ENCODE assay signal across 9 cellular contexts in the genomic region with DNA sequence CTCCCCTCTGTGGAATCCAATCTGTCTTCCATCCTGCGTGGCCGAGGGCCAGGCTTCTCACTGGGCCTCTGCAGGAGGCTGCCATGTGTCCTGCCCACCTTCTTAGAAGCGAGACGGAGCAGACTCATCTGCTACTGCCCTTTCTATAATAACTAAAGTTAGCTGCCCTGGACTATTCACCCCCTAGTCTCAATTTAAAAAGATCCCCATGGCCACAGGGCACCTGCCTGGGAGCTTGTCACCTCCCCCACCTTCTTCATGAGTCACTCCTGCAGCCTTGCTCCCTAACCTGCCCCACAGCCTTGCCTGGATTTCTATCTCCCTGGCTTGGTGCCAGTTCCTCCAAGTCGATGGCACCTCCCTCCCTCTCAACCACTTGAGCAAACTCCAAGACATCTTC. TPM values are rescaled to one million over a fixed set of nuclear protein-coding genes. Genes with fewer than 3 reads are reported as not detected.
DNase-seq lines count a peak whose midpoint lies in the region; ATAC-seq, FAIRE-seq and TF ChIP-seq lines count a peak whose summit lies in the region.
"Not testable (repeated sequence)": the region's sequence is repeated elsewhere in the genome, so short reads cannot be mapped to it uniquely, and the experiment has no call there.
"Had no signal": no experiment of that assay in that cellular context is flagged by ENCODE, and none has a peak within 500 bp of the region (broad histone marks: within the 10 kb centered on the region; RNA-seq: fewer than 3 reads in every experiment).

No MANE protein-coding gene starts in this region.

- H3K4me3 Mint-ChIP-seq in Calu3 (ENCODE audit: low read depth, unreplicated experiment) = peak overlapping the region; percentile 31
- H3K4me3 Mint-ChIP-seq in activated naive CD4-positive, alpha-beta T cell treated with anti-CD3 and anti-CD28 coated beads, Interleukin-2, amount 10 ng/mL, durations not matched to agents 7 days and 5 days; osteocyte (ENCODE audit: unreplicated experiment): not testable (repeated sequence)

- H3K36me3 ChIP-seq in bronchial epithelial cell (ENCODE audit: control insufficient read depth, insufficient read depth, low read length); HepG2 (replicated peaks in 1 of 2; ENCODE audit: control insufficient read depth in 1 of 2, insufficient read depth in 2 of 2, low read length in 2 of 2); thyroid gland: not testable (repeated sequence)

- not testable (repeated sequence) for TF ChIP-seq CTCF in Calu3 (IDR thresholded peaks at IDR 0.05; ENCODE audit: unreplicated experiment); LNCaP clone FGC (IDR thresholded peaks at IDR 0.05; ENCODE audit: control insufficient read depth, extremely low read depth, insufficient read depth); bronchial epithelial cell (IDR thresholded peaks at IDR 0.05; ENCODE audit: insufficient read depth, low read length, severe bottlenecking); fibroblast of the aortic adventitia (IDR thresholded peaks at IDR 0.05; ENCODE audit: insufficient read depth, low read length); HepG2 (CRISPR knock-in tag; IDR thresholded peaks at IDR 0.05); osteocyte (IDR thresholded peaks at IDR 0.05); thyroid gland (IDR thresholded peaks at IDR 0.05)

- not testable (repeated sequence) for H3K27ac ChIP-seq in HepG2 (ENCODE audit: extremely low read length, insufficient read depth, low read length)
- peak overlapping the region in 2 of 3 donors; percentile 41 to 55 for H3K27ac ChIP-seq in thyroid gland

- H3K4me2 ChIP-seq in HepG2 (ENCODE audit: low read depth, low read length) = not testable (repeated sequence)

- H3K27me3 Mint-ChIP-seq in Calu3 (ENCODE audit: unreplicated experiment); activated naive CD4-positive, alpha-beta T cell treated with anti-CD3 and anti-CD28 coated beads, Interleukin-2, amount 10 ng/mL, durations not matched to agents 7 days and 5 days; osteocyte (ENCODE audit: unreplicated experiment): not testable (repeated sequence)

- H3K27me3 ChIP-seq in bronchial epithelial cell (ENCODE audit: control insufficient read depth, insufficient read depth, low read length); HepG2 (ENCODE audit: control insufficient read depth in 1 of 2, insufficient read depth in 2 of 2, low read length in 2 of 2); thyroid gland: not testable (repeated sequence)

- H3K36me3 Mint-ChIP-seq in Calu3 (ENCODE audit: insufficient read depth, unreplicated experiment); activated naive CD4-positive, alpha-beta T cell treated with anti-CD3 and anti-CD28 coated beads, Interleukin-2, amount 10 ng/mL, durations not matched to agents 7 days and 5 days; osteocyte (ENCODE audit: unreplicated experiment): not testable (repeated sequence)

- not testable (repeated sequence) for H3K79me2 ChIP-seq in HepG2 (ENCODE audit: insufficient read depth, low read length)

- H3K4me3 ChIP-seq in LNCaP clone FGC (ENCODE audit: low read depth, low read length); bronchial epithelial cell (ENCODE audit: low read depth, low read length); fibroblast of the aortic adventitia (ENCODE audit: low read depth, low read length); HepG2 (replicated peaks in 1 of 3; ENCODE audit: insufficient read depth in 1 of 3, low read depth in 2 of 3, low read length in 3 of 3); thyroid gland (replicated peaks in 1 of 3): not testable (repeated sequence)

- peak overlapping the region; percentile 64 for H3K27ac Mint-ChIP-seq in Calu3 (ENCODE audit: unreplicated experiment)
- peak overlapping the region; percentile 58 for H3K27ac Mint-ChIP-seq in activated naive CD4-positive, alpha-beta T cell treated with anti-CD3 and anti-CD28 coated beads, Interleukin-2, amount 10 ng/mL, durations not matched to agents 7 days and 5 days
- H3K27ac Mint-ChIP-seq in osteocyte (ENCODE audit: unreplicated experiment) = not testable (repeated sequence)

- TF ChIP-seq EP300 in HepG2 (IDR thresholded peaks at IDR 0.05; ENCODE audit: low read depth in 2 of 2, low read length in 2 of 2); HepG2 (CRISPR knock-in tag; IDR thresholded peaks at IDR 0.05; ENCODE audit: borderline replicate concordance): not testable (repeated sequence)

- H3K4me1 Mint-ChIP-seq in Calu3 (ENCODE audit: low read depth, unreplicated experiment); activated naive CD4-positive, alpha-beta T cell treated with anti-CD3 and anti-CD28 coated beads, Interleukin-2, amount 10 ng/mL, durations not matched to agents 7 days and 5 days; osteocyte (ENCODE audit: unreplicated experiment): not testable (repeated sequence)

- WGBS in HepG2 (ENCODE audit: low lambda C conversion rate) = 88% methylated on average over 5 of the region's 5 CpGs
- WGBS in thyroid gland, 2 donors = 48 to 55% methylated on average over 2 to 5 of the region's 5 CpGs

- not testable (repeated sequence) for TF ChIP-seq RAD21 in HepG2 (CRISPR knock-in tag; IDR thresholded peaks at IDR 0.05)

- not testable (repeated sequence) for TF ChIP-seq POLR2A in HepG2 (IDR thresholded peaks at IDR 0.05; ENCODE audit: insufficient read depth in 1 of 2, low read depth in 2 of 2, low read length in 2 of 2); thyroid gland (IDR thresholded peaks at IDR 0.05)

- POLR2A ChIA-PET in HepG2 (lab: Yijun Ruan, JAX) = not testable (repeated sequence)

- CTCF ChIA-PET in Calu3 (lab: Charles Lee); activated naive CD4-positive, alpha-beta T cell treated with anti-CD3 and anti-CD28 coated beads, Interleukin-2, amount 10 ng/mL, durations not matched to agents 7 days and 5 days (lab: Charles Lee); HepG2 (lab: Yijun Ruan, JAX; ENCODE audit: low intra/inter-chr PET ratio, low total read pairs): not testable (repeated sequence)

- H4K20me1 ChIP-seq in HepG2 (ENCODE audit: insufficient read depth, low read length) = not testable (repeated sequence)

- not testable (repeated sequence) for ATAC-seq in HepG2

- peak; percentile 77 for DNase-seq in Calu3
- DNase-seq in LNCaP clone FGC (ENCODE audit: low read depth) = peak; percentile 50
- not testable (repeated sequence) for DNase-seq in activated naive CD4-positive, alpha-beta T cell treated with anti-CD3 and anti-CD28 coated beads, Interleukin-2, amount 10 ng/mL, durations not matched to agents 7 days and 5 days; HepG2 (ENCODE audit: low spot score)
- DNase-seq in bronchial epithelial cell (ENCODE audit: low read depth) = peak; percentile 77
- DNase-seq in fibroblast of the aortic adventitia (ENCODE audit: low read depth) = peak; percentile 15
- DNase-seq in osteocyte (ENCODE audit: extremely low spot score, unreplicated experiment) = peak; percentile 76
- DNase-seq in thyroid gland = peak; percentile 66 to 77

- in situ Hi-C loops in HepG2 (cut with HindIII; ENCODE audit: extremely low pct_ligation_motif_present, low pct_unique_long_range_greater_than_20kb) = not testable (repeated sequence)

- not testable (repeated sequence) for FAIRE-seq in bronchial epithelial cell (lab: Jason Lieb, UNC); HepG2 (lab: Jason Lieb, UNC)

- not testable (repeated sequence) for H3K9me3 Mint-ChIP-seq in Calu3 (ENCODE audit: low read depth, unreplicated experiment); activated naive CD4-positive, alpha-beta T cell treated with anti-CD3 and anti-CD28 coated beads, Interleukin-2, amount 10 ng/mL, durations not matched to agents 7 days and 5 days; osteocyte (ENCODE audit: unreplicated experiment)

- not testable (repeated sequence) for H3K4me1 ChIP-seq in HepG2 (ENCODE audit: insufficient read depth, low read length)
- H3K4me1 ChIP-seq in thyroid gland = peaks cover 4 to 16% of the 10 kb centered on the region in 2 donors

- intact Hi-C loops in Calu3 (cut with micrococcal nuclease; ENCODE audit: unreplicated experiment); HepG2 (cut with micrococcal nuclease; ENCODE audit: unreplicated experiment); thyroid gland (cut with DNase I): not testable (repeated sequence)

- H3K9ac ChIP-seq in HepG2 (ENCODE audit: insufficient read depth, low read depth, low read length) = not testable (repeated sequence)

- not testable (repeated sequence) for H2AFZ ChIP-seq in HepG2 (ENCODE audit: low read length)

- not testable (repeated sequence) for H3K9me3 ChIP-seq in HepG2 (ENCODE audit: low read length); thyroid gland

- not testable (repeated sequence) for BruUV-seq in Calu3 (replicated peaks; lab: Mats Ljungman, UMichigan); HepG2 (replicated peaks; lab: Mats Ljungman, UMichigan)

RNA-seq across cellular contexts. Expression of a gene that starts 52.7 kb away (rescaled TPM):
- total RNA-seq in Calu3 (2022) (0.42 TPM in 1 of 2 replicates, not detected in the other), bronchial epithelial cell (not detected in 2 replicates), fibroblast of the aortic adventitia (ENCODE audit: low replicate concordance) (0.41 TPM in 1 of 2 replicates, not detected in the other), HepG2 (2016; rRNA removed; fragmentation: Illumina TruSeq; extraction: Trizol) (not detected in 2 replicates), osteocyte (0.37 and 0.56 TPM in 2 replicates), thyroid gland (1 to 10 TPM in 2 of 4 donors, under 1 TPM in 2; 0.27 to 1.3 (median 1.0) TPM)
- total RNA-seq in HepG2 (2016; cell fraction: cytosol; rRNA removed; fragmentation: Illumina TruSeq; extraction: Trizol; ENCODE audit: low read depth) = not detected in 2 replicates
- total RNA-seq in HepG2 (2016; cell fraction: insoluble cytoplasmic fraction; rRNA removed; fragmentation: Illumina TruSeq; extraction: Trizol) = not detected in 2 replicates
- total RNA-seq in HepG2 (2016; cell fraction: membrane; rRNA removed; fragmentation: Illumina TruSeq; extraction: Trizol) = not detected in 2 replicates
- total RNA-seq in HepG2 (2016; cell fraction: nucleus; rRNA removed; fragmentation: Illumina TruSeq; extraction: Trizol) = not detected in 2 replicates
- polyA plus RNA-seq in HepG2 (2011; rRNA removed) = not detected in 2 replicates
- not detected in 2 replicates for polyA plus RNA-seq in HepG2 (2011; cell fraction: cytosol; rRNA removed)
- polyA plus RNA-seq in HepG2 (2011; cell fraction: nucleus; rRNA removed) = not detected in 2 replicates
- polyA plus RNA-seq in HepG2 (2012) = not detected in 2 replicates
- not detected in 2 replicates for polyA plus RNA-seq in HepG2 (2016; cell fraction: cytosol; fragmentation: Illumina TruSeq; extraction: Trizol; ENCODE audit: low read depth)
- not detected in 2 replicates for polyA plus RNA-seq in HepG2 (2016; cell fraction: insoluble cytoplasmic fraction; fragmentation: Illumina TruSeq; extraction: Trizol; ENCODE audit: low read depth)
- not detected in 2 replicates for polyA plus RNA-seq in HepG2 (2016; cell fraction: membrane; fragmentation: Illumina TruSeq; extraction: Trizol; ENCODE audit: low read depth)
- not detected in 2 replicates for polyA plus RNA-seq in HepG2 (2016; cell fraction: nucleus; fragmentation: Illumina TruSeq; extraction: Trizol; ENCODE audit: insufficient read depth, low read depth)
- polyA minus RNA-seq in HepG2 (2011; rRNA and poly(A)+ RNA removed; ENCODE audit: low replicate concordance) = not detected in 2 replicates
- not detected in 2 replicates for polyA minus RNA-seq in HepG2 (2011; cell fraction: cytosol; rRNA and poly(A)+ RNA removed)
- not detected in 2 replicates for polyA minus RNA-seq in HepG2 (2011; cell fraction: nucleus; rRNA and poly(A)+ RNA removed)
- polyA plus RNA-seq: IgD-negative memory B cell had no signal
